29 cellular contexts compared by ENCODE assay signal in the genomic region with DNA sequence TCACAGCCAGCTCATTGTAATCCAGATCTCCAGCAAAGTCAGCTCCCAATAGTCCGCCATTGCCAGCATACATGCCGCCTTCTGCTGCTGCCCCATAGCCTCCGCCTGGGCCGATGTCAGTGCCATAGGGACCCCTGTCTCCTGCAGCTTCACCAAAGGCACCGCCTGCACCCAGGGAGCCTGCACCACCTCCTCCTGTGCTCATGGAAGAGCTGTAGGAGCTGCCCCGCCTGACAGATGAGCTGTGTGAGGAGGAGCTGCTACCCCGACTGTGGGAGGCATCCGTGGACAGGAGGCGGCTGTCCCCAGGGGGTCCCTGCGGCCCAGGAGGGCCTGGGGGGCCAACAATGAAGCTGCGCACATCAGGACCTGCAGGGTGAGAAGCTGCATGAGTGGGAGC. TPM values are rescaled to one million over a fixed set of nuclear protein-coding genes. Genes with fewer than 3 reads are reported as not detected.
DNase-seq lines count a peak whose midpoint lies in the region; ATAC-seq and TF ChIP-seq lines count a peak whose summit lies in the region.
"Had no signal": no experiment of that assay in that cellular context is flagged by ENCODE, and none has a peak within 500 bp of the region (broad histone marks: within the 10 kb centered on the region; RNA-seq: fewer than 3 reads in every experiment).

No MANE protein-coding gene starts in this region.

- no peak for ATAC-seq in GM18868 (IDR thresholded peaks at IDR 0.05; ENCODE audit: unreplicated experiment)
- ATAC-seq: activated CD4-positive, alpha-beta T cell treated with anti-CD3 and anti-CD28 coated beads for 36 hours; activated T-cell treated with anti-CD3 and anti-CD28 coated beads, Interleukin-2, amount 50 U/mL, for 4 hours; GM12878; left ventricle myocardium superior; stimulated activated naive CD8-positive, alpha-beta T cell treated with anti-CD3 and anti-CD28 coated beads, Interleukin-15, Interleukin-2, amounts not matched to agents 100 U/mL and 50 U/mL, for 24 hours had no signal

- no TSS peak for BruUV-seq in MCF 10A (replicated peaks; lab: Mats Ljungman, UMichigan)
- no TSS peak for BruUV-seq in mammary epithelial cell (replicated peaks; lab: Mats Ljungman, UMichigan)

- TF ChIP-seq CTCF in MCF 10A (IDR thresholded peaks at IDR 0.05; ENCODE audit: unreplicated experiment): no peak
- no peak for TF ChIP-seq CTCF in mammary epithelial cell (conservative IDR thresholded peaks at IDR 0.05 in 1 of 2, IDR thresholded peaks at IDR 0.05 in 1 of 2; ENCODE audit: extremely low read depth in 1 of 2, insufficient read depth in 1 of 2, low read depth in 1 of 2, low read length in 2 of 2)
- TF ChIP-seq CTCF in brain (conservative IDR thresholded peaks at IDR 0.05): no peak
- no peak for TF ChIP-seq CTCF in nephron progenitor cell (IDR thresholded peaks at IDR 0.05)

- H3K4me1 ChIP-seq in mammary epithelial cell (ENCODE audit: insufficient read depth, low read length): no peaks in the 10 kb centered on the region
- H3K4me1 ChIP-seq: SJSA1, uterus had no signal

- no peaks in the 10 kb centered on the region for H3K9me3 ChIP-seq in mammary epithelial cell (replicated peaks; ENCODE audit: insufficient read depth, low read length)
- H3K9me3 ChIP-seq: heart left ventricle, SJSA1, thoracic aorta, uterus had no signal

- CTCF ChIA-PET in MCF 10A (lab: Yijun Ruan, JAX): interaction anchor here (0.6 to 1.7 kb wide), 2 partner anchors 11 to 146 kb away, joined by 3 to 5 read pairs; no protein-coding TSS in a partner anchor
- CTCF ChIA-PET in mammary epithelial cell (lab: Charles Lee; ENCODE audit: low non-redundant PET): interaction anchor here (0.6 kb wide), 1 partner anchor 8 kb away, joined by 3 read pairs; no protein-coding TSS in a partner anchor

- H3K9ac ChIP-seq in mammary epithelial cell (ENCODE audit: insufficient read depth, low read length): no peak overlapping the region

- H3K4me2 ChIP-seq in mammary epithelial cell (ENCODE audit: insufficient read depth, low read depth, low read length): no peak overlapping the region

- no peaks in the 10 kb centered on the region for H3K27me3 ChIP-seq in mammary epithelial cell (ENCODE audit: insufficient read depth, low read length)
- H3K27me3 ChIP-seq: heart left ventricle, SJSA1, uterus had no signal

- no peak for DNase-seq in MCF 10A (ENCODE audit: unreplicated experiment)
- DNase-seq in mammary epithelial cell: no peak
- no peak for DNase-seq in nephron progenitor cell
- no peak for DNase-seq in stimulated activated naive CD4-positive, alpha-beta T cell treated with Interleukin-2 at 50 U/mL for 16 hours (lab: John Stamatoyannopoulos, UW)
- DNase-seq in NCI-H748 (lab: John Stamatoyannopoulos, UW; ENCODE audit: unreplicated experiment): no peak
- DNase-seq: activated CD4-positive, alpha-beta T cell treated with anti-CD3 and anti-CD28 coated beads for 36 hours; activated gamma-delta T cell; activated T-cell treated with anti-CD3 and anti-CD28 coated beads, Interleukin-2, amount 50 U/mL, for 4 hours; AML-193; CD4-positive, alpha-beta memory T cell; islet precursor cell; left ventricle myocardium superior; NCI-H1092 treated with DMSO at 0.1 percent for 48 hours; NCI-H1694 treated with DMSO at 0.1 percent for 48 hours; NCI-H446; occipital lobe; stimulated activated naive CD8-positive, alpha-beta T cell treated with anti-CD3 and anti-CD28 coated beads, Interleukin-15, Interleukin-2, amounts not matched to agents 100 U/mL and 50 U/mL, for 24 hours; T1000; uterus had no signal

- H3K36me3 Mint-ChIP-seq in MCF 10A (ENCODE audit: insufficient read depth, unreplicated experiment) (peaks cover 90% of the 10 kb centered on the region), brain (peaks cover 9% of the 10 kb centered on the region), nephron progenitor cell (ENCODE audit: low read depth) (peaks cover 23% of the 10 kb centered on the region)

- H3K27me3 Mint-ChIP-seq in MCF 10A (ENCODE audit: insufficient read depth, unreplicated experiment) (no peaks in the 10 kb centered on the region), brain (no peaks in the 10 kb centered on the region), nephron progenitor cell (ENCODE audit: low read depth, poor library complexity) (peaks cover 6% of the 10 kb centered on the region)
- H3K27me3 Mint-ChIP-seq: activated CD4-positive, alpha-beta T cell treated with anti-CD3 and anti-CD28 coated beads for 36 hours; CD4-positive, alpha-beta memory T cell had no signal

- 89% methylated on average over 6 of the region's 11 CpGs for WGBS in mammary epithelial cell (ENCODE audit: low coverage, missing lambda C conversion rate)

- H2AFZ ChIP-seq in mammary epithelial cell (ENCODE audit: low read depth, low read length): no peak overlapping the region

- no peaks in the 10 kb centered on the region for H3K4me1 Mint-ChIP-seq in MCF 10A (ENCODE audit: insufficient read depth, unreplicated experiment)
- peaks cover 27% of the 10 kb centered on the region for H3K4me1 Mint-ChIP-seq in brain
- H3K4me1 Mint-ChIP-seq in nephron progenitor cell: peaks cover 12% of the 10 kb centered on the region
- H3K4me1 Mint-ChIP-seq: activated CD4-positive, alpha-beta T cell treated with anti-CD3 and anti-CD28 coated beads for 36 hours; mesothelial cell of epicardium had no signal

- H3K27ac Mint-ChIP-seq in MCF 10A (ENCODE audit: low read depth, unreplicated experiment) (peak overlapping the region; percentile 79), brain (peak overlapping the region in 4 of 5 experiments; percentile 32 to 77 (median 66)), nephron progenitor cell (peak overlapping the region; percentile 77)
- H3K27ac Mint-ChIP-seq: activated CD4-positive, alpha-beta T cell treated with anti-CD3 and anti-CD28 coated beads for 36 hours; mesothelial cell of epicardium had no signal

- in situ Hi-C loops in mammary epithelial cell (cut with MboI; ENCODE audit: low sequenced_read_pairs in 2 of 2): no loop called here

- H3K27ac ChIP-seq in mammary epithelial cell (ENCODE audit: insufficient read depth, low read depth, low read length): no peak overlapping the region
- H3K27ac ChIP-seq in temporal lobe (ENCODE audit: low read depth, low read length): peak overlapping the region; percentile 23
- H3K27ac ChIP-seq: heart left ventricle, SJSA1, thoracic aorta, uterus, VCaP had no signal

- peaks cover 3% of the 10 kb centered on the region for H4K20me1 ChIP-seq in mammary epithelial cell (ENCODE audit: insufficient read depth, low read length)

- no peak overlapping the region for H3K4me3 Mint-ChIP-seq in MCF 10A (ENCODE audit: unreplicated experiment)
- no peak overlapping the region for H3K4me3 Mint-ChIP-seq in brain
- no peak overlapping the region for H3K4me3 Mint-ChIP-seq in nephron progenitor cell
- H3K4me3 Mint-ChIP-seq: activated CD4-positive, alpha-beta T cell treated with anti-CD3 and anti-CD28 coated beads for 36 hours; activated T-cell treated with anti-CD3 and anti-CD28 coated beads, Interleukin-2, amount 50 U/mL, for 4 hours; mesothelial cell of epicardium had no signal

- no peaks in the 10 kb centered on the region for H3K79me2 ChIP-seq in mammary epithelial cell (ENCODE audit: insufficient read depth, low read length)

- POLR2A ChIA-PET in MCF 10A (lab: Yijun Ruan, JAX): interaction anchor here (0.6 kb wide), 1 partner anchor 19 kb away, joined by 3 read pairs; no protein-coding TSS in a partner anchor

- intact Hi-C loops in MCF 10A (cut with micrococcal nuclease) (no loop called here), mammary epithelial cell (cut with micrococcal nuclease) (no loop called here)

- dilution Hi-C loops in mammary epithelial cell (cut with HindIII; ENCODE audit: low sequenced_read_pairs): no loop called here

- H3K9me3 Mint-ChIP-seq in MCF 10A (ENCODE audit: unreplicated experiment) (no peaks in the 10 kb centered on the region), brain (no peaks in the 10 kb centered on the region), nephron progenitor cell (no peaks in the 10 kb centered on the region)
- H3K9me3 Mint-ChIP-seq: activated T-cell treated with anti-CD3 and anti-CD28 coated beads, Interleukin-2, amount 50 U/mL, for 4 hours; CD4-positive, alpha-beta memory T cell; mesothelial cell of epicardium had no signal

- H3K4me3 ChIP-seq in mammary epithelial cell (replicated peaks in 1 of 3; ENCODE audit: insufficient read depth in 1 of 3, low read depth in 2 of 3, low read length in 3 of 3): no peak overlapping the region
- H3K4me3 ChIP-seq: GM12878, heart left ventricle, SJSA1, thoracic aorta, uterus had no signal

- H3K36me3 ChIP-seq in mammary epithelial cell (ENCODE audit: insufficient read depth, low read length): peaks cover 56% of the 10 kb centered on the region
- H3K36me3 ChIP-seq: uterus had no signal

RNA-seq across cellular contexts. Expression of gene COL17A1, which starts 51.7 kb away (rescaled TPM):
- 514 and 563 TPM in 2 replicates for total RNA-seq in MCF 10A (2022)
- total RNA-seq in mammary epithelial cell: 1,000 to 10,000 TPM; 1,287 to 2,380 TPM
- polyA plus RNA-seq in mammary epithelial cell: 2,244 TPM
- polyA minus RNA-seq in mammary epithelial cell: 1,040 TPM
- polyA plus RNA-seq in brain (ENCODE audit: insufficient read depth, low read depth, low replicate concordance): 0.63 TPM
- 0.25 TPM for total RNA-seq in temporal lobe
- total RNA-seq: activated CD4-positive, alpha-beta T cell treated with anti-CD3 and anti-CD28 coated beads for 36 hours; CD4-positive, alpha-beta memory T cell; fibroblast of villous mesenchyme; GM12878; occipital lobe had no signal
- polyA plus RNA-seq: CD4-positive, alpha-beta memory T cell had no signal

Comparison
In these comparisons a context has a peak if more than half of its experiments do, and no peak if none do; other contexts are left out.
1. RNA of gene COL17A1, which starts 51.7 kb away (total RNA-seq): 1,287 to 2,380 TPM in mammary epithelial cell and 514 to 563 TPM in MCF 10A; 0.25 TPM in temporal lobe (single experiment); every median in the first group is over 100 times any median in the second.
2. Peak in every context shown above with its lines, with median percentiles within 50 percentile points of each other: H3K27ac Mint-ChIP-seq.